ENCODE assay signal across 30 cellular contexts in genomic region chr1:19033516-19033840, GRCh38.
DNase-seq lines count a peak whose midpoint lies in the region; ATAC-seq and TF ChIP-seq lines count a peak whose summit lies in the region.
"Had no signal": no experiment of that assay in that cellular context is flagged by ENCODE, and none has a peak within 500 bp of the region (broad histone marks: within the 10 kb centered on the region; RNA-seq: fewer than 3 reads in every experiment).

No MANE protein-coding gene starts in this region.

- no TSS peak for BruUV-seq in PC-3 (replicated peaks; lab: Mats Ljungman, UMichigan)
- no TSS peak for BruUV-seq in MCF 10A (replicated peaks; lab: Mats Ljungman, UMichigan)

- peak overlapping the region; percentile 26 for H3K4me3 Mint-ChIP-seq in MCF 10A (ENCODE audit: unreplicated experiment)
- H3K4me3 Mint-ChIP-seq: activated CD8-positive, alpha-beta T cell treated with anti-CD3 and anti-CD28 coated beads for 36 hours; activated naive CD4-positive, alpha-beta T cell treated with anti-CD3 and anti-CD28 coated beads, Interleukin-2, amount 10 ng/mL, durations not matched to agents 7 days and 5 days; activated T-helper 17 cell treated with anti-CD3 and anti-CD28 coated beads, Interleukin-2, amount 50 U/mL, for 72 hours; immature natural killer cell had no signal

- H3K4me3 ChIP-seq in PC-3 (ENCODE audit: low read length) (no peak overlapping the region), suprapubic skin (no peak overlapping the region), WERI-Rb-1 (ENCODE audit: low read depth, low read length) (no peak overlapping the region)
- H3K4me3 ChIP-seq: adrenal gland; BLaER1 treated with 17β-estradiol and CSF1 and Interleukin-3, amounts not matched to agents 10 nM and 100 nM; body of pancreas; GM12878; K562; sigmoid colon; SK-N-MC had no signal

- H3K36me3 Mint-ChIP-seq in MCF 10A (ENCODE audit: insufficient read depth, unreplicated experiment) = no peaks in the 10 kb centered on the region
- H3K36me3 Mint-ChIP-seq: activated naive CD4-positive, alpha-beta T cell treated with anti-CD3 and anti-CD28 coated beads, Interleukin-2, amount 10 ng/mL, durations not matched to agents 7 days and 5 days; immature natural killer cell had no signal

- 74% methylated on average over 8 of the region's 8 CpGs for WGBS in suprapubic skin

- CTCF ChIA-PET in PC-3 (lab: Charles Lee) = interaction anchor here (1.1 kb wide), 1 partner anchor 22 kb away, joined by 3 read pairs; no protein-coding TSS in a partner anchor
- CTCF ChIA-PET in MCF 10A (lab: Yijun Ruan, JAX) = no interaction called here

- no peaks in the 10 kb centered on the region for H3K9me3 Mint-ChIP-seq in MCF 10A (ENCODE audit: unreplicated experiment)
- H3K9me3 Mint-ChIP-seq: activated CD8-positive, alpha-beta T cell treated with anti-CD3 and anti-CD28 coated beads for 36 hours; activated naive CD4-positive, alpha-beta T cell treated with anti-CD3 and anti-CD28 coated beads, Interleukin-2, amount 10 ng/mL, durations not matched to agents 7 days and 5 days; activated T-helper 17 cell treated with anti-CD3 and anti-CD28 coated beads, Interleukin-2, amount 50 U/mL, for 72 hours; HFFc6; immature natural killer cell had no signal

- H3K27ac ChIP-seq in PC-3 (ENCODE audit: low read length) (peak overlapping the region; percentile 34), foreskin keratinocyte (peak overlapping the region; percentile 86), suprapubic skin (peak overlapping the region; percentile 64), WERI-Rb-1 (no peak overlapping the region)
- H3K27ac ChIP-seq: adrenal gland; BLaER1 treated with 17β-estradiol and CSF1 and Interleukin-3, amounts not matched to agents 10 nM and 100 nM; body of pancreas; sigmoid colon; SK-N-MC had no signal

- intact Hi-C loops in PC-3 (cut with micrococcal nuclease) (no loop called here), MCF 10A (cut with micrococcal nuclease) (no loop called here)

- H3F3A ChIP-seq in PC-3 (ENCODE audit: low read length, unreplicated experiment) = no peaks in the 10 kb centered on the region

- TF ChIP-seq CTCF in PC-3 (conservative IDR thresholded peaks at IDR 0.05; ENCODE audit: low read depth, low read length) = no peak
- TF ChIP-seq CTCF in MCF 10A (IDR thresholded peaks at IDR 0.05; ENCODE audit: unreplicated experiment) = no peak
- TF ChIP-seq CTCF in foreskin keratinocyte (conservative IDR thresholded peaks at IDR 0.05) = no peak
- no peak for TF ChIP-seq CTCF in suprapubic skin (IDR thresholded peaks at IDR 0.05)
- no peak for TF ChIP-seq CTCF in WERI-Rb-1 (IDR thresholded peaks at IDR 0.05; ENCODE audit: low read depth, low read length)

- H4K20me1 ChIP-seq in PC-3 (ENCODE audit: low read length) = no peaks in the 10 kb centered on the region
- H4K20me1 ChIP-seq: BLaER1 treated with 17β-estradiol and CSF1 and Interleukin-3, amounts not matched to agents 10 nM and 100 nM had no signal

- H3K27me3 ChIP-seq in PC-3 (ENCODE audit: low read length) (no peaks in the 10 kb centered on the region), foreskin keratinocyte (no peaks in the 10 kb centered on the region), suprapubic skin (peaks cover 22% of the 10 kb centered on the region), WERI-Rb-1 (ENCODE audit: insufficient read depth, low read depth, severe bottlenecking) (no peaks in the 10 kb centered on the region)
- H3K27me3 ChIP-seq: adrenal gland; BLaER1 treated with 17β-estradiol and CSF1 and Interleukin-3, amounts not matched to agents 10 nM and 100 nM; body of pancreas; sigmoid colon had no signal

- no peak overlapping the region for H2AFZ ChIP-seq in PC-3 (ENCODE audit: low read length)

- TF ChIP-seq POLR2A in suprapubic skin (IDR thresholded peaks at IDR 0.05) = no peak

- POLR2A ChIA-PET in PC-3 (lab: Charles Lee; ENCODE audit: unreplicated experiment) = no interaction called here
- POLR2A ChIA-PET in MCF 10A (lab: Yijun Ruan, JAX) = interaction anchor here (0.6 to 1.6 kb wide), 4 partner anchors 22 to 111 kb away, joined by 3 to 5 read pairs (median 4); no protein-coding TSS in a partner anchor

- DNase-seq in PC-3 (peak; percentile 18), MCF 10A (ENCODE audit: unreplicated experiment) (peak; percentile 25), foreskin keratinocyte (peak; percentile 47 to 53), suprapubic skin (ENCODE audit: low spot score in 2 of 2) (no peak), cerebellum (ENCODE audit: low spot score) (no peak), WERI-Rb-1 (no peak), HuH-7.5 (ENCODE audit: low spot score) (no peak), NCI-H2227 treated with DMSO at 0.1 percent for 48 hours (lab: John Stamatoyannopoulos, UW) (no peak)
- DNase-seq: activated CD8-positive, alpha-beta memory T cell treated with anti-CD3 and anti-CD28 coated beads, Interleukin-2, amount 50 U/mL, for 48 hours; activated CD8-positive, alpha-beta T cell treated with anti-CD3 and anti-CD28 coated beads for 36 hours; activated naive CD4-positive, alpha-beta T cell treated with anti-CD3 and anti-CD28 coated beads, Interleukin-2, amount 10 ng/mL, durations not matched to agents 7 days and 5 days; cerebellar nuclear complex; hypothalamus; immature natural killer cell; NCI-H1092; NCI-H1694; NCI-H510A; RPMI8226; sigmoid colon; stimulated activated CD4-positive, alpha-beta T cell treated with anti-CD3 and anti-CD28 coated beads, Interleukin-4, amount 100 ng/mL, for 4 hours; T-helper 2 cell had no signal

- TF ChIP-seq EP300 in suprapubic skin (IDR thresholded peaks at IDR 0.05) = no peak

- peaks cover 17% of the 10 kb centered on the region for H3K4me1 Mint-ChIP-seq in MCF 10A (ENCODE audit: insufficient read depth, unreplicated experiment)
- H3K4me1 Mint-ChIP-seq: activated naive CD4-positive, alpha-beta T cell treated with anti-CD3 and anti-CD28 coated beads, Interleukin-2, amount 10 ng/mL, durations not matched to agents 7 days and 5 days; activated T-helper 17 cell treated with anti-CD3 and anti-CD28 coated beads, Interleukin-2, amount 50 U/mL, for 72 hours; immature natural killer cell had no signal

- H3K36me3 ChIP-seq in PC-3 (ENCODE audit: low read depth, low read length) (no peaks in the 10 kb centered on the region), suprapubic skin (no peaks in the 10 kb centered on the region), WERI-Rb-1 (no peaks in the 10 kb centered on the region)
- H3K36me3 ChIP-seq: adrenal gland; BLaER1 treated with 17β-estradiol and CSF1 and Interleukin-3, amounts not matched to agents 10 nM and 100 nM; sigmoid colon had no signal

- no peak overlapping the region for H3K9ac ChIP-seq in PC-3 (ENCODE audit: low read length)
- H3K9ac ChIP-seq: BLaER1 treated with 17β-estradiol and CSF1 and Interleukin-3, amounts not matched to agents 10 nM and 100 nM had no signal

- no peak for ATAC-seq in PC-3
- no peak for ATAC-seq in foreskin keratinocyte
- ATAC-seq: activated CD8-positive, alpha-beta T cell treated with anti-CD3 and anti-CD28 coated beads for 36 hours; activated T-helper 17 cell treated with anti-CD3 and anti-CD28 coated beads, Interleukin-2, amount 50 U/mL, for 72 hours; body of pancreas; GM12878 had no signal

- H3K4me2 ChIP-seq in PC-3 (ENCODE audit: low read length) = peak overlapping the region; percentile 57
- H3K4me2 ChIP-seq: BLaER1 treated with 17β-estradiol and CSF1 and Interleukin-3, amounts not matched to agents 10 nM and 100 nM had no signal

- H3K9me3 ChIP-seq in PC-3 (ENCODE audit: low read length) = no peaks in the 10 kb centered on the region
- no peaks in the 10 kb centered on the region for H3K9me3 ChIP-seq in suprapubic skin
- H3K9me3 ChIP-seq in WERI-Rb-1 (ENCODE audit: severe bottlenecking) = no peaks in the 10 kb centered on the region
- H3K9me3 ChIP-seq: adrenal gland; BLaER1 treated with 17β-estradiol and CSF1 and Interleukin-3, amounts not matched to agents 10 nM and 100 nM; body of pancreas; sigmoid colon had no signal

- H3K27me3 Mint-ChIP-seq in MCF 10A (ENCODE audit: insufficient read depth, unreplicated experiment) = no peaks in the 10 kb centered on the region

- H3K4me1 ChIP-seq in PC-3 (ENCODE audit: insufficient read depth, low read length) (peaks cover 29% of the 10 kb centered on the region), foreskin keratinocyte (peaks cover 25% of the 10 kb centered on the region), suprapubic skin (peaks cover 53% of the 10 kb centered on the region)
- H3K4me1 ChIP-seq: adrenal gland had no signal

- no peaks in the 10 kb centered on the region for H3K9me2 ChIP-seq in PC-3 (replicated peaks; ENCODE audit: low read length)

- peak overlapping the region; percentile 70 for H3K27ac Mint-ChIP-seq in MCF 10A (ENCODE audit: low read depth, unreplicated experiment)
- H3K27ac Mint-ChIP-seq: activated CD8-positive, alpha-beta T cell treated with anti-CD3 and anti-CD28 coated beads for 36 hours; activated naive CD4-positive, alpha-beta T cell treated with anti-CD3 and anti-CD28 coated beads, Interleukin-2, amount 10 ng/mL, durations not matched to agents 7 days and 5 days; activated T-helper 17 cell treated with anti-CD3 and anti-CD28 coated beads, Interleukin-2, amount 50 U/mL, for 72 hours; immature natural killer cell; progenitor cell of endocrine pancreas had no signal

- peaks cover 4% of the 10 kb centered on the region; the same call in 1 of the 2 replicates for H3K79me2 ChIP-seq in PC-3 (ENCODE audit: low read length)

Comparison
In these comparisons a context has a peak if more than half of its experiments do, and no peak if none do; other contexts are left out.
1. DNase-seq: peak in PC-3 (single experiment), MCF 10A (single experiment) and foreskin keratinocyte (2 of 2); none in suprapubic skin (0 of 2), cerebellum (single experiment), WERI-Rb-1 (single experiment), HuH-7.5 (single experiment) and NCI-H2227 treated with DMSO at 0.1 percent for 48 hours (single experiment).